ENCODE assay signal across 19 cellular contexts in the genomic region with DNA sequence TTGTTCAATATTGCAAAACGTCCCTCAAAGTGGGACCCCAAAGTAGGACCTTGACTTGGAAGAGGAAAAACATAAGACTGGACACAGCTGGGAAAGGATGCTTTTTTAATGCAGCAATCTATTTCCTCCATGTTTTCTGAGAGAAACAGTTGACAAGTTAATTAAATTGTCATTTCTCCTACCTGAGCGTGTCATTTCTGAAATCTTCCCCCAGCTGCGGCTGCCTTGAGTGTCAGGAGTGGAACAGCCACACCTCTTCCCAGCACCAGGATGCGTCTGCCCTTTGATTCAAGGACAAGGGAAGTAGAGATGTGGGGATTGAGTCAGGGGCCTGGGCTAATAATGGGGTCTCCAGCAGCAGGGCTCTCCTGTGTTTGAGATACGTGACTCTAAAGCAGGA.
A peak's percentile ranks its signal among the peaks of the same experiment; 100 is the strongest.
DNase-seq lines count a peak whose midpoint lies in the region; FAIRE-seq and TF ChIP-seq lines count a peak whose summit lies in the region.
"Had no signal": no experiment of that assay in that cellular context is flagged by ENCODE, and none has a peak within 500 bp of the region (broad histone marks: within the 10 kb centered on the region; RNA-seq: fewer than 3 reads in every experiment).

No MANE protein-coding gene starts in this region.

- no peak overlapping the region for H3K4ac ChIP-seq in H1 (replicated peaks; ENCODE audit: insufficient read length, low read depth, low read length)

- 85% methylated on average over 5 of the region's 5 CpGs; no CpG with 5 or more reads in 1 of the 2 experiments for WGBS in H1 (ENCODE audit: extremely low coverage in 1 of 2, insufficient coverage in 1 of 2, insufficient read length in 1 of 2, insufficient replicate concordance in 2 of 2, low coverage in 1 of 2, low lambda C conversion rate in 2 of 2, missing lambda C conversion rate in 1 of 2), 2 experiments
- 92% methylated on average over 5 of the region's 5 CpGs for WGBS in smooth muscle cell (ENCODE audit: low lambda C conversion rate)

- no peak overlapping the region for H2BK15ac ChIP-seq in H1 (ENCODE audit: low read length)

- H3K23ac ChIP-seq in H1 (ENCODE audit: insufficient read length), result no peak overlapping the region

- 0 out of 2 replicates have a peak overlapping the region, but pooled peaks have one; percentile 46 for H2BK12ac ChIP-seq in H1 (ENCODE audit: low read depth, low read length)

- peaks cover 5% of the 10 kb centered on the region for H3K9me3 Mint-ChIP-seq in glutamatergic neuron (ENCODE audit: unreplicated experiment)

- no peak overlapping the region for H2AK5ac ChIP-seq in H1 (ENCODE audit: low read depth, low read length)

- peak overlapping the region; percentile 72 for H3K27ac Mint-ChIP-seq in glutamatergic neuron (ENCODE audit: unreplicated experiment)
- H3K27ac Mint-ChIP-seq: CD4-positive, alpha-beta memory T cell; GM23338; HFFc6 had no signal

- no peak overlapping the region for H3K56ac ChIP-seq in H1 (replicated peaks; ENCODE audit: insufficient read length, low read depth, low read length)

- H3K27ac ChIP-seq in Karpas-422 (ENCODE audit: low read length), result no peak overlapping the region
- H3K27ac ChIP-seq in H1 (ENCODE audit: low read depth, low read length), result no peak overlapping the region
- H3K27ac ChIP-seq in smooth muscle cell (ENCODE audit: low read depth), result no peak overlapping the region

- H2AFZ ChIP-seq in Karpas-422 (ENCODE audit: low read length) (no peak overlapping the region), H1 (ENCODE audit: low read length) (no peak overlapping the region), smooth muscle cell (ENCODE audit: low read depth) (no peak overlapping the region)
- H2AFZ ChIP-seq: GM23338 had no signal

- no peak for TF ChIP-seq EP300 in H1 (IDR thresholded peaks at IDR 0.05; ENCODE audit: borderline replicate concordance in 1 of 2, low read depth in 2 of 2, low read length in 2 of 2)

- H3K14ac ChIP-seq in H1 (ENCODE audit: insufficient read length), result no peak overlapping the region

- H3F3A ChIP-seq in smooth muscle cell (ENCODE audit: low read depth), result no peaks in the 10 kb centered on the region

- H3K79me1 ChIP-seq in H1 (ENCODE audit: low read depth, low read length), result no peaks in the 10 kb centered on the region

- no peaks in the 10 kb centered on the region for H3K36me3 ChIP-seq in Karpas-422 (ENCODE audit: insufficient read depth, low read length)
- H3K36me3 ChIP-seq in H1 (ENCODE audit: control insufficient read depth in 2 of 4, insufficient read depth in 4 of 4, low read length in 3 of 4), result no peaks in the 10 kb centered on the region; a peak in 1 of 8 replicates
- no peaks in the 10 kb centered on the region for H3K36me3 ChIP-seq in smooth muscle cell (ENCODE audit: low read depth)
- H3K36me3 ChIP-seq: HAP-1 had no signal

- H2BK20ac ChIP-seq in H1 (ENCODE audit: low read length), result no peak overlapping the region

- POLR2A ChIA-PET in H1 (lab: Charles Lee; ENCODE audit: partially characterized antibody), result no interaction called here

- H3K27me3 Mint-ChIP-seq in glutamatergic neuron (ENCODE audit: unreplicated experiment), result peaks cover 4% of the 10 kb centered on the region

- H3K4me3 Mint-ChIP-seq in glutamatergic neuron (ENCODE audit: unreplicated experiment), result no peak overlapping the region
- H3K4me3 Mint-ChIP-seq: CD4-positive, alpha-beta memory T cell; GM23338; HFFc6 had no signal

- H3K4me3 ChIP-seq in Karpas-422 (ENCODE audit: low read length) (no peak overlapping the region), H1 (ENCODE audit: extremely low read depth in 1 of 4, insufficient read depth in 2 of 4, low read depth in 3 of 4, low read length in 4 of 4) (no peak overlapping the region), smooth muscle cell (no peak overlapping the region)
- H3K4me3 ChIP-seq: GM23338, HAP-1 had no signal

- no peaks in the 10 kb centered on the region for H4K20me1 ChIP-seq in Karpas-422 (ENCODE audit: insufficient read depth, low read depth, low read length)
- H4K20me1 ChIP-seq in H1 (replicated peaks in 1 of 2; ENCODE audit: control insufficient read depth in 1 of 2, insufficient read depth in 2 of 2, low read length in 2 of 2), result no peaks in the 10 kb centered on the region
- H4K20me1 ChIP-seq in smooth muscle cell (ENCODE audit: low read depth), result no peaks in the 10 kb centered on the region

- H2BK5ac ChIP-seq in H1 (ENCODE audit: low read depth, low read length), result no peak overlapping the region; the same call in 1 of the 2 replicates

- TF ChIP-seq POLR2A in H1 (IDR thresholded peaks at IDR 0.05; ENCODE audit: control extremely low read depth in 1 of 2, low read depth in 2 of 2, low read length in 2 of 2), result no peak

- CTCF ChIA-PET in H1 (lab: Charles Lee; ENCODE audit: partially characterized antibody), result interaction anchor here (1.4 kb wide), 1 partner anchor 11 kb away, joined by 4 read pairs; no protein-coding TSS in a partner anchor

- H3K9me3 ChIP-seq in Karpas-422 (ENCODE audit: low read length), result no peaks in the 10 kb centered on the region
- H3K9me3 ChIP-seq in H1 (ENCODE audit: insufficient read depth in 2 of 2, low read depth in 1 of 2, low read length in 1 of 2), result peaks cover 3 to 5% of the 10 kb centered on the region in 2 experiments; a peak in 3 of 4 replicates
- H3K9me3 ChIP-seq in smooth muscle cell (replicated peaks; ENCODE audit: low read depth), result no peaks in the 10 kb centered on the region
- H3K9me3 ChIP-seq: HAP-1 had no signal

- H2BK120ac ChIP-seq in H1 (replicated peaks; ENCODE audit: low read depth, low read length), result no peak overlapping the region

- H3K18ac ChIP-seq in H1 (ENCODE audit: extremely low read depth, low read length), result no peak overlapping the region

- peaks cover 21% of the 10 kb centered on the region for H3K36me3 Mint-ChIP-seq in glutamatergic neuron (ENCODE audit: unreplicated experiment)
- H3K36me3 Mint-ChIP-seq: CD4-positive, alpha-beta memory T cell had no signal

- FAIRE-seq in H1 (lab: Jason Lieb, UNC), result no peak
- FAIRE-seq: GM12891, GM18507, H54 had no signal

- H3K4me2 ChIP-seq in Karpas-422 (ENCODE audit: low read depth, low read length, poor library complexity, severe bottlenecking) (no peak overlapping the region), H1 (ENCODE audit: insufficient read depth in 1 of 2, low read depth in 2 of 2, low read length in 2 of 2) (no peak overlapping the region), smooth muscle cell (no peak overlapping the region)
- H3K4me2 ChIP-seq: GM23338 had no signal

- peaks cover 27% of the 10 kb centered on the region for H3K4me1 Mint-ChIP-seq in glutamatergic neuron (ENCODE audit: low read depth, unreplicated experiment)
- H3K4me1 Mint-ChIP-seq: CD4-positive, alpha-beta memory T cell had no signal

- H3K9ac ChIP-seq in Karpas-422 (ENCODE audit: low read length), result no peak overlapping the region
- H3K9ac ChIP-seq in H1 (replicated peaks in 1 of 4; ENCODE audit: extremely low read depth in 1 of 4, low read depth in 3 of 4, low read length in 3 of 4), result no peak overlapping the region
- H3K9ac ChIP-seq in smooth muscle cell (ENCODE audit: low read depth), result no peak overlapping the region

- no peaks in the 10 kb centered on the region for H3K9me2 ChIP-seq in Karpas-422 (replicated peaks; ENCODE audit: insufficient read depth, low read length)

- H3K4me1 ChIP-seq in Karpas-422 (ENCODE audit: low read length) (no peaks in the 10 kb centered on the region), H1 (replicated peaks in 1 of 4; ENCODE audit: control insufficient read depth in 3 of 4, insufficient read depth in 4 of 4, low read length in 3 of 4) (peaks cover 0 to 3% (median 1%) of the 10 kb centered on the region in 4 experiments; a peak in 2 of 7 replicates), smooth muscle cell (ENCODE audit: low read depth) (no peaks in the 10 kb centered on the region)
- H3K4me1 ChIP-seq: HAP-1 had no signal

- H3K23me2 ChIP-seq in H1 (ENCODE audit: low read depth, low read length), result no peaks in the 10 kb centered on the region

- H4K8ac ChIP-seq in H1 (ENCODE audit: extremely low read depth, insufficient read depth, low read length), result no peak overlapping the region

- H4K91ac ChIP-seq in H1 (replicated peaks; ENCODE audit: insufficient read length, low read length), result no peak overlapping the region

- no peaks in the 10 kb centered on the region for H3K79me2 ChIP-seq in Karpas-422 (ENCODE audit: low read length)
- no peaks in the 10 kb centered on the region for H3K79me2 ChIP-seq in H1 (ENCODE audit: control insufficient read depth in 1 of 2, insufficient read depth in 2 of 2, low read length in 2 of 2)
- H3K79me2 ChIP-seq in smooth muscle cell (ENCODE audit: low read depth), result no peaks in the 10 kb centered on the region

- no peak overlapping the region for H4K5ac ChIP-seq in H1 (ENCODE audit: insufficient read length, low read depth, low read length)

- no peak for TF ChIP-seq RAD21 in H1 (IDR thresholded peaks at IDR 0.05 in 1 of 2, conservative IDR thresholded peaks at IDR 0.05 in 1 of 2; ENCODE audit: low read depth in 2 of 2, low read length in 2 of 2)

- DNase-seq in Karpas-422 (peak; percentile 17), H1 (ENCODE audit: low read depth in 1 of 2, low spot score in 2 of 2) (peak in 1 of 2 experiments; percentile 33), glutamatergic neuron (no peak), NCI-H187 treated with DMSO at 0.1 percent for 48 hours (lab: John Stamatoyannopoulos, UW) (no peak), RPMI8226 (no peak), smooth muscle cell (lab: John Stamatoyannopoulos, UW; ENCODE audit: unreplicated experiment) (no peak)
- DNase-seq: C1 segment of cervical spinal cord; Calu3; CD4-positive, alpha-beta memory T cell; COR-L47; DMS53; DMS79 treated with DMSO at 0.1 percent for 48 hours; GF-D8; HFFc6 had no signal

- no peak for TF ChIP-seq CTCF in H1 (IDR thresholded peaks at IDR 0.05; ENCODE audit: control extremely low read depth in 1 of 3, insufficient read depth in 1 of 3, low read depth in 1 of 3, low read length in 3 of 3)
- TF ChIP-seq CTCF in glutamatergic neuron (IDR thresholded peaks at IDR 0.05; ENCODE audit: partially characterized antibody, unreplicated experiment), result no peak
- no peak for TF ChIP-seq CTCF in smooth muscle cell (IDR thresholded peaks at IDR 0.05; ENCODE audit: borderline replicate concordance, insufficient read depth, poor library complexity, severe bottlenecking)

- H3K27me3 ChIP-seq in Karpas-422 (ENCODE audit: low read length), result no peaks in the 10 kb centered on the region
- no peaks in the 10 kb centered on the region for H3K27me3 ChIP-seq in H1 (replicated peaks in 1 of 4; ENCODE audit: control insufficient read depth in 3 of 4, extremely low read depth in 1 of 4, insufficient read depth in 3 of 4, low read length in 3 of 4)
- H3K27me3 ChIP-seq in smooth muscle cell (ENCODE audit: low read depth), result no peaks in the 10 kb centered on the region

TF ChIP-seq in H1, 55 proteins besides CTCF, POLR2A, EP300 and RAD21:
- TF ChIP-seq BRCA1 (IDR thresholded peaks at IDR 0.05; ENCODE audit: low read depth, low read length) (no peak), CREB1 (IDR thresholded peaks at IDR 0.05) (no peak), POLR2AphosphoS5 (IDR thresholded peaks at IDR 0.05; ENCODE audit: low read depth, low read length) (no peak), SRF (IDR thresholded peaks at IDR 0.05; ENCODE audit: low read depth, low read length) (no peak)
